ENCODE assay signal across 8 cellular contexts in genomic region chr11:128521697-128522062, GRCh38.
DNase-seq lines count a peak whose midpoint lies in the region; ATAC-seq and TF ChIP-seq lines count a peak whose summit lies in the region.

No MANE protein-coding gene starts in this region.

- peaks cover 47% of the 10 kb centered on the region for H3K36me3 Mint-ChIP-seq in CD4-positive, CD25-positive, alpha-beta regulatory T cell

- in situ Hi-C loops in IMR-90 (cut with MboI; ENCODE audit: low sequenced_read_pairs): loop anchor here (25.0 kb wide), 1 partner anchor 484 kb away; no protein-coding TSS in a partner anchor

- POLR2A ChIA-PET in IMR-90 (lab: Charles Lee; ENCODE audit: unreplicated experiment): no interaction called here

- H2AK9ac ChIP-seq in IMR-90 (replicated peaks; ENCODE audit: low read depth, low read length, poor library complexity): peak overlapping the region; percentile 95

- H3K27me3 ChIP-seq in CD4-positive, CD25-positive, alpha-beta regulatory T cell (ENCODE audit: control insufficient read depth, insufficient read depth, low read length): no peaks in the 10 kb centered on the region
- H3K27me3 ChIP-seq in IMR-90 (ENCODE audit: control insufficient read depth, insufficient read depth, low read length) (no peaks in the 10 kb centered on the region), breast epithelium (no peaks in the 10 kb centered on the region), right lobe of liver (no peaks in the 10 kb centered on the region), upper lobe of left lung (no peaks in the 10 kb centered on the region)

- peaks cover 55% of the 10 kb centered on the region for H3K4me1 ChIP-seq in CD4-positive, CD25-positive, alpha-beta regulatory T cell (ENCODE audit: control insufficient read depth, insufficient read depth, low read length, poor library complexity, severe bottlenecking)
- H3K4me1 ChIP-seq in IMR-90 (ENCODE audit: control insufficient read depth, insufficient read depth, low read length) (peaks cover 30% of the 10 kb centered on the region), breast epithelium (peaks cover 0 to 11% of the 10 kb centered on the region in 2 donors), right lobe of liver (peaks cover 0 to 6% (median 0%) of the 10 kb centered on the region in 4 donors), upper lobe of left lung (peaks cover 34 to 47% (median 39%) of the 10 kb centered on the region in 4 donors)

- ATAC-seq in CD4-positive, CD25-positive, alpha-beta regulatory T cell (ENCODE audit: low read depth in 2 of 2): no peak
- ATAC-seq in IMR-90 (ENCODE audit: low read depth): no peak; the same call in 1 of the 2 replicates
- ATAC-seq in right lobe of liver: peak in 1 of 4 donors; percentile 0
- ATAC-seq in upper lobe of left lung (ENCODE audit: low FRiP score in 2 of 2): peak in 1 of 2 donors; percentile 12
- no peak for ATAC-seq in HG02759 (IDR thresholded peaks at IDR 0.05; ENCODE audit: unreplicated experiment)

- CTCF ChIA-PET in IMR-90 (lab: Yijun Ruan, JAX): no interaction called here

- TF ChIP-seq POLR2A in IMR-90 (IDR thresholded peaks at IDR 0.05; ENCODE audit: low read depth, low read length): peak; percentile 55
- TF ChIP-seq POLR2A in breast epithelium (IDR thresholded peaks at IDR 0.05): no peak
- no peak for TF ChIP-seq POLR2A in right lobe of liver (IDR thresholded peaks at IDR 0.05)
- TF ChIP-seq POLR2A in upper lobe of left lung (IDR thresholded peaks at IDR 0.05): no peak

- TF ChIP-seq EP300 in upper lobe of left lung (IDR thresholded peaks at IDR 0.05): no peak

- no peak for TF ChIP-seq RAD21 in IMR-90 (IDR thresholded peaks at IDR 0.05; ENCODE audit: low read length)

- peak overlapping the region; percentile 91 for H4K91ac ChIP-seq in IMR-90 (ENCODE audit: insufficient read depth, low read depth, low read length)

- H3K14ac ChIP-seq in IMR-90 (replicated peaks; ENCODE audit: low read depth, low read length): peak overlapping the region; percentile 99

- peak overlapping the region; percentile 95 to 98 (median 95) for H3K27ac Mint-ChIP-seq in CD4-positive, CD25-positive, alpha-beta regulatory T cell

- H3K4me1 Mint-ChIP-seq in CD4-positive, CD25-positive, alpha-beta regulatory T cell: peaks cover 13 to 37% (median 31%) of the 10 kb centered on the region in 4 donors

- H3K4ac ChIP-seq in IMR-90 (ENCODE audit: low read depth, low read length): peak overlapping the region; percentile 92

- H4K20me1 ChIP-seq in IMR-90 (ENCODE audit: insufficient read depth, low read length): peaks cover 36% of the 10 kb centered on the region

- peak overlapping the region; percentile 100 for H3K4me3 ChIP-seq in CD4-positive, CD25-positive, alpha-beta regulatory T cell (ENCODE audit: low read depth, low read length)
- H3K4me3 ChIP-seq in IMR-90 (ENCODE audit: insufficient read depth, low read depth, low read length) (peak overlapping the region; percentile 99), breast epithelium (peak overlapping the region; percentile 70 to 91 (median 86)), right lobe of liver (peak overlapping the region; percentile 59 to 67 (median 66)), upper lobe of left lung (peak overlapping the region; percentile 52 to 79 (median 64))

- H4K8ac ChIP-seq in IMR-90 (ENCODE audit: low read depth in 2 of 2, low read length in 2 of 2): peak overlapping the region; percentile 80 to 83

- peak overlapping the region; percentile 45; the same call in 2 of the 3 replicates for H2BK15ac ChIP-seq in IMR-90 (ENCODE audit: low read depth, low read length)

- H3K9me3 Mint-ChIP-seq in CD4-positive, CD25-positive, alpha-beta regulatory T cell: peaks cover 0 to 1% (median 0%) of the 10 kb centered on the region in 7 donors

- H3K27me3 Mint-ChIP-seq in CD4-positive, CD25-positive, alpha-beta regulatory T cell: peaks cover 6% of the 10 kb centered on the region

- H3K23ac ChIP-seq in IMR-90 (ENCODE audit: low read depth, low read length): peak overlapping the region; percentile 97

- peak overlapping the region; percentile 99 for H3K4me2 ChIP-seq in IMR-90 (ENCODE audit: low read depth, low read length)

- TF ChIP-seq CTCF in IMR-90 (conservative IDR thresholded peaks at IDR 0.05; ENCODE audit: low read depth, low read length) (no peak), breast epithelium (IDR thresholded peaks at IDR 0.05) (no peak), right lobe of liver (IDR thresholded peaks at IDR 0.05) (no peak), upper lobe of left lung (IDR thresholded peaks at IDR 0.05) (no peak)

- H3K9ac ChIP-seq in IMR-90 (ENCODE audit: low read depth, low read length): peak overlapping the region; percentile 100

- H3K9me3 ChIP-seq in CD4-positive, CD25-positive, alpha-beta regulatory T cell (ENCODE audit: control insufficient read depth in 2 of 2, low read length in 2 of 2): no peaks in the 10 kb centered on the region
- H3K9me3 ChIP-seq in IMR-90 (ENCODE audit: control insufficient read depth, insufficient read depth, low read length): no peaks in the 10 kb centered on the region
- no peaks in the 10 kb centered on the region for H3K9me3 ChIP-seq in breast epithelium
- no peaks in the 10 kb centered on the region for H3K9me3 ChIP-seq in right lobe of liver
- H3K9me3 ChIP-seq in upper lobe of left lung: no peaks in the 10 kb centered on the region

- H3K27ac ChIP-seq in CD4-positive, CD25-positive, alpha-beta regulatory T cell (ENCODE audit: insufficient read depth, low read length, poor library complexity, severe bottlenecking): peak overlapping the region; percentile 97
- H3K27ac ChIP-seq in IMR-90 (ENCODE audit: insufficient read depth, low read length) (peak overlapping the region; percentile 98), breast epithelium (peak overlapping the region; percentile 94 to 96), right lobe of liver (peak overlapping the region; percentile 81 to 93 (median 87)), upper lobe of left lung (peak overlapping the region; percentile 93 to 98 (median 98))

- peak overlapping the region; percentile 48; the same call in 1 of the 2 replicates for H2BK20ac ChIP-seq in IMR-90 (ENCODE audit: low read depth, low read length)

- peak in 1 of 3 donors; percentile 64 for DNase-seq in CD4-positive, CD25-positive, alpha-beta regulatory T cell
- no peak for DNase-seq in IMR-90
- no peak for DNase-seq in breast epithelium (ENCODE audit: low spot score in 2 of 2)
- DNase-seq in right lobe of liver: peak; percentile 38 to 64 (median 52)
- peak in 1 of 2 donors; percentile 85 for DNase-seq in upper lobe of left lung
- DNase-seq in DMS153 (lab: John Stamatoyannopoulos, UW): no peak
- no peak for DNase-seq in NCI-H1092 (lab: John Stamatoyannopoulos, UW)

- H2AK5ac ChIP-seq in IMR-90 (ENCODE audit: low read depth, low read length): peak overlapping the region; percentile 87

- peak overlapping the region; percentile 96 to 99 (median 98) for H3K4me3 Mint-ChIP-seq in CD4-positive, CD25-positive, alpha-beta regulatory T cell

- dilution Hi-C loops in IMR-90 (cut with HindIII; ENCODE audit: low sequenced_read_pairs, unreplicated experiment): no loop called here

- peaks cover 37% of the 10 kb centered on the region for H3K36me3 ChIP-seq in CD4-positive, CD25-positive, alpha-beta regulatory T cell (ENCODE audit: control insufficient read depth, insufficient read depth, low read length)
- H3K36me3 ChIP-seq in IMR-90 (ENCODE audit: control insufficient read depth, insufficient read depth, low read length): no peaks in the 10 kb centered on the region
- no peaks in the 10 kb centered on the region for H3K36me3 ChIP-seq in breast epithelium
- no peaks in the 10 kb centered on the region for H3K36me3 ChIP-seq in right lobe of liver
- H3K36me3 ChIP-seq in upper lobe of left lung: no peaks in the 10 kb centered on the region

- intact Hi-C loops in IMR-90 (cut with micrococcal nuclease): loop anchor here (1.0 to 10.0 kb wide), 7 partner anchors 24 to 313 kb away; no protein-coding TSS in a partner anchor
- intact Hi-C loops in breast epithelium (cut with DNase I; ENCODE audit: low total_unique reads): no loop called here
- intact Hi-C loops in right lobe of liver (cut with DNase I): no loop called here

- peak overlapping the region; percentile 93 for H3K18ac ChIP-seq in IMR-90 (ENCODE audit: low read depth, low read length)

- peak overlapping the region; percentile 87 for H4K5ac ChIP-seq in IMR-90 (ENCODE audit: low read depth, low read length)

- H2AFZ ChIP-seq in IMR-90 (replicated peaks; ENCODE audit: low read length, poor library complexity): peak overlapping the region; percentile 71

- peak overlapping the region; percentile 97 for H2BK5ac ChIP-seq in IMR-90 (ENCODE audit: low read depth, low read length, poor library complexity, severe bottlenecking)

- H3K79me1 ChIP-seq in IMR-90 (ENCODE audit: low read depth in 1 of 2, low read length in 2 of 2): peaks cover 0 to 24% of the 10 kb centered on the region in 2 experiments; a peak in 2 of 4 replicates

- 0% methylated on average over 2 of the region's 19 CpGs; no CpG with 5 or more reads in 1 of the 2 experiments for WGBS in IMR-90 (ENCODE audit: extremely low coverage in 2 of 2, insufficient read length in 1 of 2), 2 experiments
- WGBS in right lobe of liver (ENCODE audit: insufficient coverage, low coverage, low lambda C conversion rate, missing lambda C conversion rate): 0% methylated on average over 8 of the region's 19 CpGs
- 0 to 2% methylated on average over 11 to 19 of the region's 19 CpGs for WGBS in upper lobe of left lung, 2 donors

- peak overlapping the region; percentile 97 for H3K56ac ChIP-seq in IMR-90 (ENCODE audit: extremely low read depth, insufficient read depth, low read length)

- H3K9me1 ChIP-seq in IMR-90 (ENCODE audit: insufficient read depth, low read length): peaks cover 7% of the 10 kb centered on the region

- peak overlapping the region; percentile 83 for H2BK120ac ChIP-seq in IMR-90 (ENCODE audit: low read depth, low read length)

- BruUV-seq in IMR-90 (replicated peaks; lab: Mats Ljungman, UMichigan): no TSS peak

TF ChIP-seq in IMR-90, 13 proteins besides CTCF, POLR2A, EP300 and RAD21 (continues in another document):
- no peak for TF ChIP-seq NFE2L2 (IDR thresholded peaks at IDR 0.05; ENCODE audit: low read depth, low read length)
- no peak; the same call in 1 of the 2 replicates for TF ChIP-seq CHD1 (IDR thresholded peaks at IDR 0.05; ENCODE audit: low read depth, low read length)
- no peak for TF ChIP-seq USF2 (IDR thresholded peaks at IDR 0.05; ENCODE audit: low read depth, low read length)
- no peak for TF ChIP-seq MXI1 (IDR thresholded peaks at IDR 0.05; ENCODE audit: borderline replicate concordance, low read depth, low read length)

Comparison
In these comparisons a context has a peak if more than half of its experiments do, and no peak if none do; other contexts are left out.
1. DNase-seq: peak in right lobe of liver (3 of 3); none in IMR-90 (single experiment), breast epithelium (0 of 2), DMS153 (single experiment) and NCI-H1092 (single experiment).
2. Peak in every context shown above with its lines, with median percentiles within 50 percentile points of each other: H3K27ac ChIP-seq and H3K4me3 ChIP-seq.